ENCODE assay signal across 17 cellular contexts in genomic region chr1:85308837-85309350, GRCh38. TPM values are rescaled to one million over a fixed set of nuclear protein-coding genes. Genes with fewer than 3 reads are reported as not detected.
DNase-seq lines count a peak whose midpoint lies in the region; ATAC-seq and TF ChIP-seq lines count a peak whose summit lies in the region.
"Had no signal": no experiment of that assay in that cellular context is flagged by ENCODE, and none has a peak within 500 bp of the region (broad histone marks: within the 10 kb centered on the region; RNA-seq: fewer than 3 reads in every experiment).

No MANE protein-coding gene starts in this region.

- H3K4me3 ChIP-seq in neuronal stem cell (ENCODE audit: low read length in 2 of 2) = no peak overlapping the region
- H3K4me3 ChIP-seq in esophagus muscularis mucosa = no peak overlapping the region
- H3K4me3 ChIP-seq in vagina = no peak overlapping the region
- H3K4me3 ChIP-seq: gastroesophageal sphincter, MG63, SJSA1, smooth muscle cell, testis had no signal

- H3K27me3 ChIP-seq in neuronal stem cell (ENCODE audit: control insufficient read depth in 3 of 3, insufficient read depth in 3 of 3, low read depth in 1 of 3, low read length in 3 of 3) (no peaks in the 10 kb centered on the region), esophagus muscularis mucosa (no peaks in the 10 kb centered on the region), vagina (no peaks in the 10 kb centered on the region)
- H3K27me3 ChIP-seq: esophagus squamous epithelium, gastroesophageal sphincter, MG63, SJSA1, testis had no signal

- intact Hi-C loops in esophagus muscularis mucosa (cut with DNase I) = loop anchor here (2.0 to 5.0 kb wide), 3 partner anchors 193 to 384 kb away; partner anchors contain the start of gene CCN1
- intact Hi-C loops in vagina (cut with DNase I) = loop anchor here (2.0 to 5.0 kb wide), 2 partner anchors 193 to 384 kb away; no protein-coding TSS in a partner anchor

- H2BK15ac ChIP-seq in neuronal stem cell (ENCODE audit: low read length) = no peak overlapping the region

- no peak overlapping the region for H3K14ac ChIP-seq in neuronal stem cell (ENCODE audit: low read length)

- no peak overlapping the region for H2BK12ac ChIP-seq in neuronal stem cell (ENCODE audit: low read length)

- TF ChIP-seq EP300 in esophagus muscularis mucosa (IDR thresholded peaks at IDR 0.05) = no peak

- no peak overlapping the region for H3K27ac Mint-ChIP-seq in activated T-helper 17 cell treated with anti-CD3 and anti-CD28 coated beads, Interleukin-2, amount 50 U/mL, for 72 hours
- H3K27ac Mint-ChIP-seq: activated CD4-positive, alpha-beta T cell treated with anti-CD3 and anti-CD28 coated beads, Interleukin-2, amount 10 ng/mL, durations not matched to agents 24 days and 14 days; activated naive CD8-positive, alpha-beta T cell treated with anti-CD3 and anti-CD28 coated beads, Interleukin-2, amount 10 ng/mL, durations not matched to agents 7 days and 5 days had no signal

- H3K36me3 ChIP-seq in ES-I3 (ENCODE audit: insufficient read depth, low read length) (no peaks in the 10 kb centered on the region), neuronal stem cell (replicated peaks in 1 of 2; ENCODE audit: control insufficient read depth in 2 of 2, insufficient read depth in 2 of 2, low read length in 2 of 2) (no peaks in the 10 kb centered on the region), esophagus muscularis mucosa (no peaks in the 10 kb centered on the region), vagina (no peaks in the 10 kb centered on the region)
- H3K36me3 ChIP-seq: esophagus squamous epithelium, gastroesophageal sphincter, SJSA1 had no signal

- peaks cover 11% of the 10 kb centered on the region for H3K4me1 ChIP-seq in ES-I3 (ENCODE audit: insufficient read depth, low read length)
- H3K4me1 ChIP-seq in neuronal stem cell (ENCODE audit: control insufficient read depth in 2 of 2, insufficient read depth in 1 of 2, low read depth in 1 of 2, low read length in 2 of 2) = peaks cover 0 to 8% of the 10 kb centered on the region in 2 donors
- H3K4me1 ChIP-seq in esophagus muscularis mucosa = peaks cover 8 to 15% (median 12%) of the 10 kb centered on the region in 4 donors
- no peaks in the 10 kb centered on the region for H3K4me1 ChIP-seq in vagina
- H3K4me1 ChIP-seq: testis had no signal

- no peak overlapping the region for H4K91ac ChIP-seq in neuronal stem cell (ENCODE audit: low read depth, low read length, poor library complexity)

- peak overlapping the region; percentile 36 for H3K4me2 ChIP-seq in neuronal stem cell (ENCODE audit: insufficient read depth, low read length, poor library complexity, severe bottlenecking)
- H3K4me2 ChIP-seq: smooth muscle cell had no signal

- no peak overlapping the region for H3K4ac ChIP-seq in neuronal stem cell (ENCODE audit: low read length)

- no peak overlapping the region for H4K8ac ChIP-seq in neuronal stem cell (ENCODE audit: low read depth, low read length)

- no peak overlapping the region for H2BK120ac ChIP-seq in neuronal stem cell (ENCODE audit: low read depth, low read length)

- H3K9me3 Mint-ChIP-seq in activated T-helper 17 cell treated with anti-CD3 and anti-CD28 coated beads, Interleukin-2, amount 50 U/mL, for 72 hours = no peaks in the 10 kb centered on the region
- H3K9me3 Mint-ChIP-seq: activated CD4-positive, alpha-beta T cell treated with anti-CD3 and anti-CD28 coated beads, Interleukin-2, amount 10 ng/mL, durations not matched to agents 24 days and 14 days; activated naive CD8-positive, alpha-beta T cell treated with anti-CD3 and anti-CD28 coated beads, Interleukin-2, amount 10 ng/mL, durations not matched to agents 7 days and 5 days; brain had no signal

- H3K36me3 Mint-ChIP-seq in activated T-helper 17 cell treated with anti-CD3 and anti-CD28 coated beads, Interleukin-2, amount 50 U/mL, for 72 hours (ENCODE audit: low read depth) = no peaks in the 10 kb centered on the region
- H3K36me3 Mint-ChIP-seq: activated naive CD8-positive, alpha-beta T cell treated with anti-CD3 and anti-CD28 coated beads, Interleukin-2, amount 10 ng/mL, durations not matched to agents 7 days and 5 days; brain had no signal

- ATAC-seq in HG03378 (IDR thresholded peaks at IDR 0.05; ENCODE audit: unreplicated experiment) = peak; percentile 12
- ATAC-seq in activated T-helper 17 cell treated with anti-CD3 and anti-CD28 coated beads, Interleukin-2, amount 50 U/mL, for 72 hours (replicated peaks) = no peak

- H3K9me3 ChIP-seq in ES-I3 (ENCODE audit: control insufficient read depth, insufficient read depth, low read length) (no peaks in the 10 kb centered on the region), neuronal stem cell (replicated peaks in 1 of 2; ENCODE audit: control insufficient read depth in 2 of 2, insufficient read depth in 1 of 2, low read depth in 1 of 2, low read length in 2 of 2) (no peaks in the 10 kb centered on the region), esophagus muscularis mucosa (no peaks in the 10 kb centered on the region), vagina (no peaks in the 10 kb centered on the region)
- H3K9me3 ChIP-seq: esophagus squamous epithelium, gastroesophageal sphincter, MG63, SJSA1, testis had no signal

- no peak for TF ChIP-seq CTCF in esophagus muscularis mucosa (IDR thresholded peaks at IDR 0.05)
- TF ChIP-seq CTCF in vagina (IDR thresholded peaks at IDR 0.05) = no peak

- peak overlapping the region; percentile 59 for H3K4me3 Mint-ChIP-seq in activated T-helper 17 cell treated with anti-CD3 and anti-CD28 coated beads, Interleukin-2, amount 50 U/mL, for 72 hours
- H3K4me3 Mint-ChIP-seq: activated CD4-positive, alpha-beta T cell treated with anti-CD3 and anti-CD28 coated beads, Interleukin-2, amount 10 ng/mL, durations not matched to agents 24 days and 14 days; activated naive CD8-positive, alpha-beta T cell treated with anti-CD3 and anti-CD28 coated beads, Interleukin-2, amount 10 ng/mL, durations not matched to agents 7 days and 5 days had no signal

- WGBS in neuronal stem cell (ENCODE audit: extremely low coverage in 2 of 2, insufficient read length in 2 of 2, insufficient replicate concordance in 1 of 2), 2 donors = no CpG with 5 or more reads among the region's 4 CpGs
- WGBS in esophagus muscularis mucosa = 75% methylated on average over 4 of the region's 4 CpGs

- no peak for TF ChIP-seq POLR2A in esophagus muscularis mucosa (IDR thresholded peaks at IDR 0.05; ENCODE audit: low read depth)
- no peak for TF ChIP-seq POLR2A in vagina (IDR thresholded peaks at IDR 0.05)

- H3K23ac ChIP-seq in neuronal stem cell (ENCODE audit: low read depth, low read length, poor library complexity) = no peak overlapping the region

- no peak overlapping the region for H3K18ac ChIP-seq in neuronal stem cell (ENCODE audit: low read length)

- no peak overlapping the region for H2AK5ac ChIP-seq in neuronal stem cell (ENCODE audit: low read depth, low read length)

- H3K27me3 Mint-ChIP-seq in activated T-helper 17 cell treated with anti-CD3 and anti-CD28 coated beads, Interleukin-2, amount 50 U/mL, for 72 hours = peaks cover 29% of the 10 kb centered on the region

- H2AFZ ChIP-seq in neuronal stem cell (ENCODE audit: low read length) = peak overlapping the region; percentile 82

- H3K27ac ChIP-seq in neuronal stem cell (replicated peaks; ENCODE audit: low read length) (peak overlapping the region; percentile 33), esophagus muscularis mucosa (replicated peaks in 1 of 4) (no peak overlapping the region), vagina (no peak overlapping the region)
- H3K27ac ChIP-seq: esophagus squamous epithelium, gastroesophageal sphincter, HL-60, SJSA1, testis had no signal

- H3K79me1 ChIP-seq in neuronal stem cell (ENCODE audit: low read depth, low read length) = no peaks in the 10 kb centered on the region

- H2BK5ac ChIP-seq in neuronal stem cell (ENCODE audit: low read length) = no peak overlapping the region

- H3K4me1 Mint-ChIP-seq in activated T-helper 17 cell treated with anti-CD3 and anti-CD28 coated beads, Interleukin-2, amount 50 U/mL, for 72 hours = peaks cover 8% of the 10 kb centered on the region

- peak; percentile 20 for DNase-seq in neuronal stem cell (ENCODE audit: low spot score)
- DNase-seq in esophagus muscularis mucosa (ENCODE audit: extremely low spot score) = no peak
- no peak for DNase-seq in HPDE6-E6E7 (ENCODE audit: extremely low spot score)
- no peak for DNase-seq in vagina (ENCODE audit: extremely low spot score in 2 of 2)
- DNase-seq: esophagus squamous epithelium had no signal

- H3K9ac ChIP-seq in ES-I3 (ENCODE audit: low read depth, low read length) (peak overlapping the region; percentile 12; the same call in 1 of the 2 replicates), neuronal stem cell (ENCODE audit: low read depth, low read length, poor library complexity) (no peak overlapping the region)

RNA-seq across cellular contexts. Expression of gene BCL10, which starts 32.5 kb away (rescaled TPM):
- total RNA-seq in activated T-helper 17 cell treated with anti-CD3 and anti-CD28 coated beads, Interleukin-2, amount 50 U/mL, for 72 hours = 10 to 100 TPM; 28.3 to 63.7 TPM
- 8.7 TPM for polyA plus RNA-seq in neuronal stem cell (2013, experiment 1 of 2)
- polyA plus RNA-seq in neuronal stem cell (2013, experiment 2 of 2) = 8.7 TPM
- total RNA-seq in esophagus muscularis mucosa = 10 to 100 TPM in 2 of 4 donors, 1 to 10 TPM in 2; 8.7 to 15.1 (median 10.8) TPM
- 12.3 TPM for total RNA-seq in vagina

RNA-seq across cellular contexts. Expression of gene C1orf52, which starts 49.4 kb away (rescaled TPM):
- 10 to 100 TPM; 16.9 to 19.1 TPM for total RNA-seq in activated T-helper 17 cell treated with anti-CD3 and anti-CD28 coated beads, Interleukin-2, amount 50 U/mL, for 72 hours
- 34.5 TPM for polyA plus RNA-seq in neuronal stem cell (2013, experiment 1 of 2)
- polyA plus RNA-seq in neuronal stem cell (2013, experiment 2 of 2) = 35.0 TPM
- 10 to 100 TPM; 11.2 to 22.4 (median 15.4) TPM for total RNA-seq in esophagus muscularis mucosa
- 13.0 TPM for total RNA-seq in vagina
